8 cellular contexts compared by ENCODE assay signal in the genomic region with DNA sequence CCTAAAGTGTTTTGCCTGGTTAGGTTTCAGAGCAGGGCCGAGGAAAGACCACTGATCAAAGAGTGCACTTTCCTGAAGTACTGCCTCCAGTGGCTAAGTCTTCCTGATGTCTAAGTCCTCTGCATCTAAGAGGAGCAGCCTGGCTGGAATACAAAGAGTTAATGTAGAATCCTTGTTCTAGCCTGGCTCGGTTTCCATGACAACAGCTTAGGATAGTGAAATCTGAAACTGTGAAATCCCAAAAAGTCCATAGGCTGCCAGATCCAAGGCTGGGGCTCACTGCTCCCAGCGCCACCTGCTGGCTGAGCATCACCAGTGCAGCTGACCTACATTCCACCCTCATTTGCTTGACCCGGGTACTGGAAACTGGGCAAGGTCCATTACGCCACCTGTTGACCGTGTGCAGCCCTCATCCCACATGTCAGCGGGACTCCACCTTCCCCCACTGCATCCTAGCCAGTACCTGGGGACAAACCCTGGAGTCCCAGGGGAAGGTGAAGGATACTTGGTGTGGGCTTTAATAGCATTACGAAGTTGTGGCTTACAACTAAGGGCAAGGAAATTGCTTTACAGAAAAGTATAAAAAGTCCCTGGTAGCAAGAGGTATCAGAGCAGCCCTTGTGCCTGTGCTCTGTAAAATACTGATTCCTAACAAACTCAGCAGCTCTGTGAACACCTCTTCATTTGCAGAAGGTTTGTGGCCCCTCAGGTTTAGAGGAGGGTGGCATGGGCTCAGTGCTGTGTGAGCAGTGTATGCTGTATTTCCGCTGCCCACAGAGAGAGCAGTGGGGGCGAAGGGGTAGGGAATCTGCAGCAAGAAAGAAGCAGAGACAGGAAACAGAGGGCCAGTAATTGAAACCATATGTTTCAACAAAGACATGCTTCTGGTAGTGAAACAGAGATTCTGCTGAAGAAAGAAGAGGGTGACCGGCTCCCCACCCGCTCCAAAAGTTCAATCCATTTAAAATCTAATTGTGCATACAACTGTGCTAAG. TPM values are rescaled to one million over a fixed set of nuclear protein-coding genes. Genes with fewer than 3 reads are reported as not detected.
A peak's percentile ranks its signal among the peaks of the same experiment; 100 is the strongest.
DNase-seq lines count a peak whose midpoint lies in the region; ATAC-seq and TF ChIP-seq lines count a peak whose summit lies in the region.

No MANE protein-coding gene starts in this region.

- H3K4me3 Mint-ChIP-seq in activated naive CD4-positive, alpha-beta T cell treated with anti-CD3 and anti-CD28 coated beads, Interleukin-2, amount 10 ng/mL, durations not matched to agents 7 days and 5 days: no peak overlapping the region

- H3K4me3 ChIP-seq in H7 (ENCODE audit: insufficient read depth, low read depth, low read length) (no peak overlapping the region), gastroesophageal sphincter (no peak overlapping the region), neutrophil (ENCODE audit: low read depth in 1 of 2, low read length in 1 of 2) (no peak overlapping the region), upper lobe of right lung (no peak overlapping the region)

- H3K4me1 ChIP-seq in gastroesophageal sphincter (peaks cover 2 to 89% (median 36%) of the 10 kb centered on the region in 3 donors), neutrophil (ENCODE audit: control insufficient read depth in 1 of 2, insufficient read depth in 1 of 2, low read depth in 1 of 2, low read length in 1 of 2) (peaks cover 24 to 29% of the 10 kb centered on the region in 2 experiments), upper lobe of right lung (peaks cover 72% of the 10 kb centered on the region)

- peak overlapping the region; percentile 57 to 82 (median 78) for H3K27ac ChIP-seq in gastroesophageal sphincter
- peak overlapping the region; percentile 35 for H3K27ac ChIP-seq in neutrophil
- peak overlapping the region; percentile 70 for H3K27ac ChIP-seq in upper lobe of right lung

- peaks cover 9% of the 10 kb centered on the region for H3K4me1 Mint-ChIP-seq in activated naive CD4-positive, alpha-beta T cell treated with anti-CD3 and anti-CD28 coated beads, Interleukin-2, amount 10 ng/mL, durations not matched to agents 7 days and 5 days

- ATAC-seq in gastroesophageal sphincter (peak; percentile 85), upper lobe of right lung (peak; percentile 96)

- CTCF ChIA-PET in activated naive CD4-positive, alpha-beta T cell treated with anti-CD3 and anti-CD28 coated beads, Interleukin-2, amount 10 ng/mL, durations not matched to agents 7 days and 5 days (lab: Charles Lee): interaction anchor here (0.6 to 4.4 kb wide), 18 partner anchors 9 to 784 kb away, joined by 3 to 15 read pairs (median 4); partner anchors contain the start of genes PCDHGA10, PCDHGA11, PCDHGA12 and PCDHGA4

- H3K9me3 Mint-ChIP-seq in activated naive CD4-positive, alpha-beta T cell treated with anti-CD3 and anti-CD28 coated beads, Interleukin-2, amount 10 ng/mL, durations not matched to agents 7 days and 5 days: no peaks in the 10 kb centered on the region

- peak; percentile 99 to 100 (median 100) for TF ChIP-seq CTCF in gastroesophageal sphincter (IDR thresholded peaks at IDR 0.05)
- TF ChIP-seq CTCF in neutrophil (IDR thresholded peaks at IDR 0.05): peak; percentile 96
- TF ChIP-seq CTCF in upper lobe of right lung (IDR thresholded peaks at IDR 0.05): peak; percentile 99

- H3K27me3 Mint-ChIP-seq in activated naive CD4-positive, alpha-beta T cell treated with anti-CD3 and anti-CD28 coated beads, Interleukin-2, amount 10 ng/mL, durations not matched to agents 7 days and 5 days: no peaks in the 10 kb centered on the region

- intact Hi-C loops in upper lobe of right lung (cut with DNase I): no loop called here

- peak; percentile 88 for DNase-seq in GM03348 (ENCODE audit: low spot score)
- peak; percentile 88 for DNase-seq in H7
- DNase-seq in LHCN-M2 (ENCODE audit: low read depth): peak; percentile 98
- peak; percentile 96 for DNase-seq in RPMI7951 (ENCODE audit: low read depth)
- peak; percentile 56 for DNase-seq in activated naive CD4-positive, alpha-beta T cell treated with anti-CD3 and anti-CD28 coated beads, Interleukin-2, amount 10 ng/mL, durations not matched to agents 7 days and 5 days
- peak; percentile 89 for DNase-seq in upper lobe of right lung

- TF ChIP-seq EP300 in gastroesophageal sphincter (IDR thresholded peaks at IDR 0.05): no peak

- H3K36me3 Mint-ChIP-seq in activated naive CD4-positive, alpha-beta T cell treated with anti-CD3 and anti-CD28 coated beads, Interleukin-2, amount 10 ng/mL, durations not matched to agents 7 days and 5 days: peaks cover 79% of the 10 kb centered on the region

- 15 to 60% methylated on average over 6 to 11 of the region's 12 CpGs for WGBS in gastroesophageal sphincter (ENCODE audit: low coverage in 1 of 2), 2 donors

- no peak for TF ChIP-seq POLR2A in gastroesophageal sphincter (IDR thresholded peaks at IDR 0.05)

- H3K27me3 ChIP-seq in H7 (ENCODE audit: control insufficient read depth, insufficient read depth, low read length) (no peaks in the 10 kb centered on the region), gastroesophageal sphincter (no peaks in the 10 kb centered on the region), neutrophil (no peaks in the 10 kb centered on the region), upper lobe of right lung (no peaks in the 10 kb centered on the region)

- H3K9me3 ChIP-seq in gastroesophageal sphincter (no peaks in the 10 kb centered on the region), neutrophil (no peaks in the 10 kb centered on the region), upper lobe of right lung (no peaks in the 10 kb centered on the region)

- H3K27ac Mint-ChIP-seq in activated naive CD4-positive, alpha-beta T cell treated with anti-CD3 and anti-CD28 coated beads, Interleukin-2, amount 10 ng/mL, durations not matched to agents 7 days and 5 days: no peak overlapping the region

- H3K36me3 ChIP-seq in H7 (replicated peaks; ENCODE audit: control insufficient read depth, insufficient read depth, low read length) (peaks cover 38% of the 10 kb centered on the region), gastroesophageal sphincter (peaks cover 0 to 51% of the 10 kb centered on the region in 2 donors), neutrophil (peaks cover 96% of the 10 kb centered on the region), upper lobe of right lung (peaks cover 67% of the 10 kb centered on the region)

RNA-seq across cellular contexts. Expression of gene PCDHGC5, which starts 36.0 kb away (rescaled TPM):
- total RNA-seq in H7 (2014; rRNA removed; shearing (Covaris generic)): 0.44 and 1.8 TPM in 2 replicates
- 1.7 and 2.0 TPM in 2 replicates for total RNA-seq in LHCN-M2 (2014; rRNA removed)
- 1.7 TPM for polyA plus RNA-seq in LHCN-M2 (2012)
- 1.1 and 1.2 TPM in 2 replicates for total RNA-seq in RPMI7951 (2014; rRNA removed; shearing (Covaris generic))
- total RNA-seq in gastroesophageal sphincter: 1 to 10 TPM in 3 of 4 donors, under 1 TPM in 1; 0.07 to 5.1 (median 1.8) TPM
- total RNA-seq in upper lobe of right lung: 1.4 TPM

RNA-seq across cellular contexts. Expression of gene PCDHGC4, which starts 40.1 kb away (rescaled TPM):
- total RNA-seq in H7 (2014; rRNA removed; shearing (Covaris generic)): 9.9 and 12.5 TPM in 2 replicates
- 0.69 and 0.83 TPM in 2 replicates for total RNA-seq in LHCN-M2 (2014; rRNA removed)
- 0.32 TPM for polyA plus RNA-seq in LHCN-M2 (2012)
- 0.78 and 1.1 TPM in 2 replicates for total RNA-seq in RPMI7951 (2014; rRNA removed; shearing (Covaris generic))
- total RNA-seq in gastroesophageal sphincter: 10 to 100 TPM in 1 of 4 donors, 1 to 10 TPM in 2, under 1 TPM in 1; 0.10 to 12.9 (median 2.4) TPM
- total RNA-seq in upper lobe of right lung: 1.8 TPM

RNA-seq across cellular contexts. Expression of gene PCDHGC3, which starts 49.1 kb away (rescaled TPM):
- 27.4 and 31.7 TPM in 2 replicates for total RNA-seq in H7 (2014; rRNA removed; shearing (Covaris generic))
- total RNA-seq in LHCN-M2 (2014; rRNA removed): 96.0 and 98.3 TPM in 2 replicates
- 166 TPM for polyA plus RNA-seq in LHCN-M2 (2012)
- total RNA-seq in RPMI7951 (2014; rRNA removed; shearing (Covaris generic)): 75.6 and 81.8 TPM in 2 replicates
- 10 to 100 TPM; 52.6 to 95.6 (median 63.2) TPM for total RNA-seq in gastroesophageal sphincter
- total RNA-seq in upper lobe of right lung: 109 TPM
